In the genomic region with DNA sequence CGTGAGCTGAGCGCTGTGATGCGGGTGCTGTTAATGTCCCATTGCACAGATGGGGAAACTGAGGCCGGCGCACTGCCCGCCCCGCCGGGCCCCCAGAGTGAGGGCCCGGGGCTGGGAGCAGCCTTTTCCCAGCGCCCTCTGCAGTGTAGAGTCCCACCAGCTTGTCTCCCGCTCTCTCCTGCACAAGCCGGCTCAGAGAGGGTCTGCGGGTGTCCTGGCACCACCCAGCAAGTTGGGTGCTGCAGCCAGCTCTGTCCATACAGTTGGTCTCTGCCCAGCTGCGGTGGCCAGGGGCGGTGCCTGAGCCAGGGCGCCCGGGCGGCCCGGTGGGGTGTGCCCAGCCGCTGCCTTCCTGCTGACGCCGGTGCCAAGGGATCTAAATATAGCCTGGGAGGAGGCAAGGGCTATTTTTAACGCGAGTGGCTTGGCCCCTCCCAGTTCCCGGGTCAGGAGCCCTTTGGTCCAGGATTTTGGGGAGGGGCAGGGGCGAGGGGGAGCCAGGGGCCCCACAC, we compare ENCODE assay signal across 1 cellular context.
TF ChIP-seq lines count a peak whose summit lies in the region.

No MANE protein-coding gene starts in this region.

TF ChIP-seq in GM12878, 131 proteins besides CTCF, POLR2A, EP300 and RAD21 (continued from another document):
- TF ChIP-seq, protein P1, sequence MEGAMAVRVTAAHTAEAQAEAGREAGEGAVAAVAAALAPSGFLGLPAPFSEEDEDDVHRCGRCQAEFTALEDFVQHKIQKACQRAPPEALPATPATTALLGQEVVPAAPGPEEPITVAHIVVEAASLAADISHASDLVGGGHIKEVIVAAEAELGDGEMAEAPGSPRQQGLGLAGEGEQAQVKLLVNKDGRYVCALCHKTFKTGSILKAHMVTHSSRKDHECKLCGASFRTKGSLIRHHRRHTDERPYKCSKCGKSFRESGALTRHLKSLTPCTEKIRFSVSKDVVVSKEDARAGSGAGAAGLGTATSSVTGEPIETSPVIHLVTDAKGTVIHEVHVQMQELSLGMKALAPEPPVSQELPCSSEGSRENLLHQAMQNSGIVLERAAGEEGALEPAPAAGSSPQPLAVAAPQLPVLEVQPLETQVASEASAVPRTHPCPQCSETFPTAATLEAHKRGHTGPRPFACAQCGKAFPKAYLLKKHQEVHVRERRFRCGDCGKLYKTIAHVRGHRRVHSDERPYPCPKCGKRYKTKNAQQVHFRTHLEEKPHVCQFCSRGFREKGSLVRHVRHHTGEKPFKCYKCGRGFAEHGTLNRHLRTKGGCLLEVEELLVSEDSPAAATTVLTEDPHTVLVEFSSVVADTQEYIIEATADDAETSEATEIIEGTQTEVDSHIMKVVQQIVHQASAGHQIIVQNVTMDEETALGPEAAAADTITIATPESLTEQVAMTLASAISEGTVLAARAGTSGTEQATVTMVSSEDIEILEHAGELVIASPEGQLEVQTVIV (IDR thresholded peaks at IDR 0.05; ENCODE audit: borderline replicate concordance, partially characterized antibody), result no peak
- TF ChIP-seq ZSCAN29 (IDR thresholded peaks at IDR 0.05), result no peak
- no peak for TF ChIP-seq FOXK2 (IDR thresholded peaks at IDR 0.05)
- 0 out of 2 replicates have a peak, but pooled peaks have one; percentile 3 for TF ChIP-seq YY1 (IDR thresholded peaks at IDR 0.05; ENCODE audit: low read depth, low read length)
- no peak for TF ChIP-seq ZNF384 (IDR thresholded peaks at IDR 0.05; ENCODE audit: borderline replicate concordance, low read depth, low read length)
- 0 out of 2 replicates have a peak, but pooled peaks have one; percentile 7 for TF ChIP-seq CREB1 (IDR thresholded peaks at IDR 0.05; ENCODE audit: low read depth)
- TF ChIP-seq TARDBP (IDR thresholded peaks at IDR 0.05; ENCODE audit: borderline replicate concordance), result no peak
- no peak for TF ChIP-seq IKZF2 (IDR thresholded peaks at IDR 0.05)
- TF ChIP-seq NR2F1 (conservative IDR thresholded peaks at IDR 0.05), result no peak
- TF ChIP-seq, protein P2, sequence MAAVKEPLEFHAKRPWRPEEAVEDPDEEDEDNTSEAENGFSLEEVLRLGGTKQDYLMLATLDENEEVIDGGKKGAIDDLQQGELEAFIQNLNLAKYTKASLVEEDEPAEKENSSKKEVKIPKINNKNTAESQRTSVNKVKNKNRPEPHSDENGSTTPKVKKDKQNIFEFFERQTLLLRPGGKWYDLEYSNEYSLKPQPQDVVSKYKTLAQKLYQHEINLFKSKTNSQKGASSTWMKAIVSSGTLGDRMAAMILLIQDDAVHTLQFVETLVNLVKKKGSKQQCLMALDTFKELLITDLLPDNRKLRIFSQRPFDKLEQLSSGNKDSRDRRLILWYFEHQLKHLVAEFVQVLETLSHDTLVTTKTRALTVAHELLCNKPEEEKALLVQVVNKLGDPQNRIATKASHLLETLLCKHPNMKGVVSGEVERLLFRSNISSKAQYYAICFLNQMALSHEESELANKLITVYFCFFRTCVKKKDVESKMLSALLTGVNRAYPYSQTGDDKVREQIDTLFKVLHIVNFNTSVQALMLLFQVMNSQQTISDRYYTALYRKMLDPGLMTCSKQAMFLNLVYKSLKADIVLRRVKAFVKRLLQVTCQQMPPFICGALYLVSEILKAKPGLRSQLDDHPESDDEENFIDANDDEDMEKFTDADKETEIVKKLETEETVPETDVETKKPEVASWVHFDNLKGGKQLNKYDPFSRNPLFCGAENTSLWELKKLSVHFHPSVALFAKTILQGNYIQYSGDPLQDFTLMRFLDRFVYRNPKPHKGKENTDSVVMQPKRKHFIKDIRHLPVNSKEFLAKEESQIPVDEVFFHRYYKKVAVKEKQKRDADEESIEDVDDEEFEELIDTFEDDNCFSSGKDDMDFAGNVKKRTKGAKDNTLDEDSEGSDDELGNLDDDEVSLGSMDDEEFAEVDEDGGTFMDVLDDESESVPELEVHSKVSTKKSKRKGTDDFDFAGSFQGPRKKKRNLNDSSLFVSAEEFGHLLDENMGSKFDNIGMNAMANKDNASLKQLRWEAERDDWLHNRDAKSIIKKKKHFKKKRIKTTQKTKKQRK (IDR thresholded peaks at IDR 0.05; ENCODE audit: low read depth, low read length), result no peak
- TF ChIP-seq, protein P3, sequence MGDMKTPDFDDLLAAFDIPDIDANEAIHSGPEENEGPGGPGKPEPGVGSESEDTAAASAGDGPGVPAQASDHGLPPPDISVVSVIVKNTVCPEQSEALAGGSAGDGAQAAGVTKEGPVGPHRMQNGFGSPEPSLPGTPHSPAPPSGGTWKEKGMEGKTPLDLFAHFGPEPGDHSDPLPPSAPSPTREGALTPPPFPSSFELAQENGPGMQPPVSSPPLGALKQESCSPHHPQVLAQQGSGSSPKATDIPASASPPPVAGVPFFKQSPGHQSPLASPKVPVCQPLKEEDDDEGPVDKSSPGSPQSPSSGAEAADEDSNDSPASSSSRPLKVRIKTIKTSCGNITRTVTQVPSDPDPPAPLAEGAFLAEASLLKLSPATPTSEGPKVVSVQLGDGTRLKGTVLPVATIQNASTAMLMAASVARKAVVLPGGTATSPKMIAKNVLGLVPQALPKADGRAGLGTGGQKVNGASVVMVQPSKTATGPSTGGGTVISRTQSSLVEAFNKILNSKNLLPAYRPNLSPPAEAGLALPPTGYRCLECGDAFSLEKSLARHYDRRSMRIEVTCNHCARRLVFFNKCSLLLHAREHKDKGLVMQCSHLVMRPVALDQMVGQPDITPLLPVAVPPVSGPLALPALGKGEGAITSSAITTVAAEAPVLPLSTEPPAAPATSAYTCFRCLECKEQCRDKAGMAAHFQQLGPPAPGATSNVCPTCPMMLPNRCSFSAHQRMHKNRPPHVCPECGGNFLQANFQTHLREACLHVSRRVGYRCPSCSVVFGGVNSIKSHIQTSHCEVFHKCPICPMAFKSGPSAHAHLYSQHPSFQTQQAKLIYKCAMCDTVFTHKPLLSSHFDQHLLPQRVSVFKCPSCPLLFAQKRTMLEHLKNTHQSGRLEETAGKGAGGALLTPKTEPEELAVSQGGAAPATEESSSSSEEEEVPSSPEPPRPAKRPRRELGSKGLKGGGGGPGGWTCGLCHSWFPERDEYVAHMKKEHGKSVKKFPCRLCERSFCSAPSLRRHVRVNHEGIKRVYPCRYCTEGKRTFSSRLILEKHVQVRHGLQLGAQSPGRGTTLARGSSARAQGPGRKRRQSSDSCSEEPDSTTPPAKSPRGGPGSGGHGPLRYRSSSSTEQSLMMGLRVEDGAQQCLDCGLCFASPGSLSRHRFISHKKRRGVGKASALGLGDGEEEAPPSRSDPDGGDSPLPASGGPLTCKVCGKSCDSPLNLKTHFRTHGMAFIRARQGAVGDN (IDR thresholded peaks at IDR 0.05), result no peak
- TF ChIP-seq, protein P4, sequence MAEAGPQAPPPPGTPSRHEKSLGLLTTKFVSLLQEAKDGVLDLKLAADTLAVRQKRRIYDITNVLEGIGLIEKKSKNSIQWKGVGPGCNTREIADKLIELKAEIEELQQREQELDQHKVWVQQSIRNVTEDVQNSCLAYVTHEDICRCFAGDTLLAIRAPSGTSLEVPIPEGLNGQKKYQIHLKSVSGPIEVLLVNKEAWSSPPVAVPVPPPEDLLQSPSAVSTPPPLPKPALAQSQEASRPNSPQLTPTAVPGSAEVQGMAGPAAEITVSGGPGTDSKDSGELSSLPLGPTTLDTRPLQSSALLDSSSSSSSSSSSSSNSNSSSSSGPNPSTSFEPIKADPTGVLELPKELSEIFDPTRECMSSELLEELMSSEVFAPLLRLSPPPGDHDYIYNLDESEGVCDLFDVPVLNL (IDR thresholded peaks at IDR 0.05; ENCODE audit: low read depth, low read length), result no peak
- TF ChIP-seq POLR2AphosphoS2 (IDR thresholded peaks at IDR 0.05; ENCODE audit: low read depth, low read length), result no peak
- TF ChIP-seq ZNF217 (IDR thresholded peaks at IDR 0.05), result 0 out of 2 replicates have a peak, but pooled peaks have one; percentile 29
- TF ChIP-seq MTA2 (IDR thresholded peaks at IDR 0.05; ENCODE audit: low read depth), result no peak
- 0 out of 2 replicates have a peak, but pooled peaks have one; percentile 10 for TF ChIP-seq IKZF1 (conservative IDR thresholded peaks at IDR 0.05)
- TF ChIP-seq SMARCA5 (IDR thresholded peaks at IDR 0.05), result peak; percentile 76
- TF ChIP-seq TCF7 (IDR thresholded peaks at IDR 0.05; ENCODE audit: borderline replicate concordance), result no peak
- TF ChIP-seq HDGF (IDR thresholded peaks at IDR 0.05), result no peak
- TF ChIP-seq, protein P5, sequence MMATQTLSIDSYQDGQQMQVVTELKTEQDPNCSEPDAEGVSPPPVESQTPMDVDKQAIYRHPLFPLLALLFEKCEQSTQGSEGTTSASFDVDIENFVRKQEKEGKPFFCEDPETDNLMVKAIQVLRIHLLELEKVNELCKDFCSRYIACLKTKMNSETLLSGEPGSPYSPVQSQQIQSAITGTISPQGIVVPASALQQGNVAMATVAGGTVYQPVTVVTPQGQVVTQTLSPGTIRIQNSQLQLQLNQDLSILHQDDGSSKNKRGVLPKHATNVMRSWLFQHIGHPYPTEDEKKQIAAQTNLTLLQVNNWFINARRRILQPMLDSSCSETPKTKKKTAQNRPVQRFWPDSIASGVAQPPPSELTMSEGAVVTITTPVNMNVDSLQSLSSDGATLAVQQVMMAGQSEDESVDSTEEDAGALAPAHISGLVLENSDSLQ (IDR thresholded peaks at IDR 0.05), result no peak
- no peak for TF ChIP-seq RBBP5 (conservative IDR thresholded peaks at IDR 0.05)
